In genomic region chr2:144587306-144587705, GRCh38 we compare ENCODE assay signal across 17 cellular contexts.
A peak's percentile ranks its signal among the peaks of the same experiment; 100 is the strongest.
DNase-seq lines count a peak whose midpoint lies in the region; ATAC-seq and TF ChIP-seq lines count a peak whose summit lies in the region.
"Had no signal": no experiment of that assay in that cellular context is flagged by ENCODE, and none has a peak within 500 bp of the region (broad histone marks: within the 10 kb centered on the region; RNA-seq: fewer than 3 reads in every experiment).

No MANE protein-coding gene starts in this region.

- intact Hi-C loops in natural killer cell (cut with micrococcal nuclease): no loop called here
- intact Hi-C loops in activated CD4-positive, alpha-beta T cell treated with anti-CD3 and anti-CD28 coated beads, Interleukin-2, amount 10 ng/mL, durations not matched to agents 24 days and 14 days (cut with micrococcal nuclease): no loop called here

- peaks cover 32% of the 10 kb centered on the region for H3K27me3 Mint-ChIP-seq in activated T-cell treated with anti-CD3 and anti-CD28 coated beads, Interleukin-2, amount 50 U/mL, for 72 hours (ENCODE audit: low read depth)
- H3K27me3 Mint-ChIP-seq in activated T-cell treated with anti-CD3 and anti-CD28 coated beads, Interleukin-2, amount 50 U/mL, for 4 hours (ENCODE audit: low read depth): peaks cover 2% of the 10 kb centered on the region
- H3K27me3 Mint-ChIP-seq in immature natural killer cell (ENCODE audit: low read depth in 3 of 3) (peaks cover 0 to 2% (median 0%) of the 10 kb centered on the region in 3 donors), natural killer cell (ENCODE audit: low read depth in 2 of 2) (no peaks in the 10 kb centered on the region)
- H3K27me3 Mint-ChIP-seq in activated CD4-positive, alpha-beta T cell treated with anti-CD3 and anti-CD28 coated beads, Interleukin-2, amount 10 ng/mL, durations not matched to agents 24 days and 14 days: peaks cover 14% of the 10 kb centered on the region
- H3K27me3 Mint-ChIP-seq: B cell; CD4-positive, alpha-beta T cell had no signal

- TF ChIP-seq CTCF in natural killer cell (IDR thresholded peaks at IDR 0.05): no peak

- H3K9me3 Mint-ChIP-seq in activated T-cell treated with anti-CD3 and anti-CD28 coated beads, Interleukin-2, amount 50 U/mL, for 72 hours: peaks cover 0 to 2% of the 10 kb centered on the region in 2 donors
- no peaks in the 10 kb centered on the region for H3K9me3 Mint-ChIP-seq in activated T-cell treated with anti-CD3 and anti-CD28 coated beads, Interleukin-2, amount 50 U/mL, for 4 hours
- no peaks in the 10 kb centered on the region for H3K9me3 Mint-ChIP-seq in immature natural killer cell
- H3K9me3 Mint-ChIP-seq in natural killer cell: no peaks in the 10 kb centered on the region
- H3K9me3 Mint-ChIP-seq in stimulated activated effector memory CD8-positive, alpha-beta T cell treated with anti-CD3 and anti-CD28 coated beads, Interleukin-12 subunit alpha, Interleukin-12 subunit beta, amount 100 ng/mL, for 72 hours: no peaks in the 10 kb centered on the region
- no peaks in the 10 kb centered on the region for H3K9me3 Mint-ChIP-seq in activated CD4-positive, alpha-beta T cell treated with anti-CD3 and anti-CD28 coated beads, Interleukin-2, amount 10 ng/mL, durations not matched to agents 24 days and 14 days
- H3K9me3 Mint-ChIP-seq: CD4-positive, alpha-beta T cell; CD8-positive, alpha-beta T cell had no signal

- ATAC-seq in activated T-cell treated with anti-CD3 and anti-CD28 coated beads, Interleukin-2, amount 50 U/mL, for 72 hours (replicated peaks in 1 of 2): no peak
- no peak for ATAC-seq in activated T-cell treated with anti-CD3 and anti-CD28 coated beads, Interleukin-2, amount 50 U/mL, for 4 hours
- ATAC-seq in natural killer cell: peak; percentile 33 to 53 (median 52)
- peak; percentile 57 for ATAC-seq in stimulated activated effector memory CD8-positive, alpha-beta T cell treated with anti-CD3 and anti-CD28 coated beads, Interleukin-12 subunit alpha, Interleukin-12 subunit beta, amount 100 ng/mL, for 72 hours
- ATAC-seq in HG02885 (IDR thresholded peaks at IDR 0.05; ENCODE audit: poor library complexity, unreplicated experiment): no peak
- ATAC-seq: A549; CD8-positive, alpha-beta T cell had no signal

- peaks cover 32% of the 10 kb centered on the region for H3K4me1 Mint-ChIP-seq in activated T-cell treated with anti-CD3 and anti-CD28 coated beads, Interleukin-2, amount 50 U/mL, for 72 hours (ENCODE audit: low read depth)
- H3K4me1 Mint-ChIP-seq in activated T-cell treated with anti-CD3 and anti-CD28 coated beads, Interleukin-2, amount 50 U/mL, for 4 hours (ENCODE audit: low read depth): peaks cover 15% of the 10 kb centered on the region
- H3K4me1 Mint-ChIP-seq in immature natural killer cell (peaks cover 36 to 50% of the 10 kb centered on the region in 2 donors), natural killer cell (peaks cover 26% of the 10 kb centered on the region in 2 donors)
- peaks cover 15% of the 10 kb centered on the region for H3K4me1 Mint-ChIP-seq in stimulated activated effector memory CD8-positive, alpha-beta T cell treated with anti-CD3 and anti-CD28 coated beads, Interleukin-12 subunit alpha, Interleukin-12 subunit beta, amount 100 ng/mL, for 72 hours
- peaks cover 3% of the 10 kb centered on the region for H3K4me1 Mint-ChIP-seq in activated CD4-positive, alpha-beta T cell treated with anti-CD3 and anti-CD28 coated beads, Interleukin-2, amount 10 ng/mL, durations not matched to agents 24 days and 14 days

- H3K4me3 Mint-ChIP-seq in activated T-cell treated with anti-CD3 and anti-CD28 coated beads, Interleukin-2, amount 50 U/mL, for 72 hours: no peak overlapping the region
- H3K4me3 Mint-ChIP-seq in activated T-cell treated with anti-CD3 and anti-CD28 coated beads, Interleukin-2, amount 50 U/mL, for 4 hours: no peak overlapping the region
- H3K4me3 Mint-ChIP-seq in immature natural killer cell: peak overlapping the region in 2 of 5 donors; percentile 27 to 31
- no peak overlapping the region for H3K4me3 Mint-ChIP-seq in natural killer cell
- no peak overlapping the region for H3K4me3 Mint-ChIP-seq in stimulated activated effector memory CD8-positive, alpha-beta T cell treated with anti-CD3 and anti-CD28 coated beads, Interleukin-12 subunit alpha, Interleukin-12 subunit beta, amount 100 ng/mL, for 72 hours
- no peak overlapping the region for H3K4me3 Mint-ChIP-seq in activated CD4-positive, alpha-beta T cell treated with anti-CD3 and anti-CD28 coated beads, Interleukin-2, amount 10 ng/mL, durations not matched to agents 24 days and 14 days
- H3K4me3 Mint-ChIP-seq: B cell; CD4-positive, alpha-beta T cell; CD8-positive, alpha-beta T cell had no signal

- peak overlapping the region; percentile 26 for H3K27ac Mint-ChIP-seq in activated T-cell treated with anti-CD3 and anti-CD28 coated beads, Interleukin-2, amount 50 U/mL, for 72 hours
- H3K27ac Mint-ChIP-seq in immature natural killer cell (peak overlapping the region in 5 of 6 donors; percentile 29 to 78 (median 51)), natural killer cell (peak overlapping the region; percentile 25 to 55)
- no peak overlapping the region for H3K27ac Mint-ChIP-seq in stimulated activated effector memory CD8-positive, alpha-beta T cell treated with anti-CD3 and anti-CD28 coated beads, Interleukin-12 subunit alpha, Interleukin-12 subunit beta, amount 100 ng/mL, for 72 hours
- H3K27ac Mint-ChIP-seq in activated CD4-positive, alpha-beta T cell treated with anti-CD3 and anti-CD28 coated beads, Interleukin-2, amount 10 ng/mL, durations not matched to agents 24 days and 14 days: no peak overlapping the region
- H3K27ac Mint-ChIP-seq: B cell; CD4-positive, alpha-beta T cell; CD8-positive, alpha-beta T cell had no signal

- DNase-seq in activated T-cell treated with anti-CD3 and anti-CD28 coated beads, Interleukin-2, amount 50 U/mL, for 72 hours: no peak
- no peak for DNase-seq in activated T-cell treated with anti-CD3 and anti-CD28 coated beads, Interleukin-2, amount 50 U/mL, for 4 hours
- DNase-seq in immature natural killer cell: no peak
- DNase-seq in natural killer cell: no peak
- no peak for DNase-seq in stimulated activated effector memory CD8-positive, alpha-beta T cell treated with anti-CD3 and anti-CD28 coated beads, Interleukin-12 subunit alpha, Interleukin-12 subunit beta, amount 100 ng/mL, for 72 hours (ENCODE audit: low spot score in 2 of 2)
- DNase-seq in glomerular visceral epithelial cell (ENCODE audit: extremely low spot score): no peak
- DNase-seq in activated CD4-positive, alpha-beta T cell treated with anti-CD3 and anti-CD28 coated beads, Interleukin-2, amount 10 ng/mL, durations not matched to agents 24 days and 14 days: no peak
- DNase-seq: AML-193; Caco-2; Calu3; CD4-positive, alpha-beta T cell; CD8-positive, alpha-beta T cell; DMS79 treated with DMSO at 0.1 percent for 48 hours; GF-D8 had no signal

- peaks cover 0 to 1% of the 10 kb centered on the region in 2 donors for H3K36me3 Mint-ChIP-seq in activated T-cell treated with anti-CD3 and anti-CD28 coated beads, Interleukin-2, amount 50 U/mL, for 72 hours (ENCODE audit: insufficient read depth in 2 of 2)
- H3K36me3 Mint-ChIP-seq in activated T-cell treated with anti-CD3 and anti-CD28 coated beads, Interleukin-2, amount 50 U/mL, for 4 hours (ENCODE audit: insufficient read depth): no peaks in the 10 kb centered on the region
- H3K36me3 Mint-ChIP-seq in immature natural killer cell (peaks cover 0 to 8% (median 3%) of the 10 kb centered on the region in 3 donors), natural killer cell (no peaks in the 10 kb centered on the region)
- H3K36me3 Mint-ChIP-seq in stimulated activated effector memory CD8-positive, alpha-beta T cell treated with anti-CD3 and anti-CD28 coated beads, Interleukin-12 subunit alpha, Interleukin-12 subunit beta, amount 100 ng/mL, for 72 hours: no peaks in the 10 kb centered on the region
- H3K36me3 Mint-ChIP-seq in activated CD4-positive, alpha-beta T cell treated with anti-CD3 and anti-CD28 coated beads, Interleukin-2, amount 10 ng/mL, durations not matched to agents 24 days and 14 days (ENCODE audit: low read depth): no peaks in the 10 kb centered on the region
- H3K36me3 Mint-ChIP-seq: CD8-positive, alpha-beta T cell had no signal

Comparison
In these comparisons a context has a peak if more than half of its experiments do, and no peak if none do; other contexts are left out.
1. ATAC-seq: peak in natural killer cell (3 of 3) and stimulated activated effector memory CD8-positive, alpha-beta T cell treated with anti-CD3 and anti-CD28 coated beads, Interleukin-12 subunit alpha, Interleukin-12 subunit beta, amount 100 ng/mL, for 72 hours (single experiment); none in activated T-cell treated with anti-CD3 and anti-CD28 coated beads, Interleukin-2, amount 50 U/mL, for 72 hours (0 of 2), activated T-cell treated with anti-CD3 and anti-CD28 coated beads, Interleukin-2, amount 50 U/mL, for 4 hours (0 of 2) and HG02885 (single experiment).
2. H3K27ac Mint-ChIP-seq: peak in activated T-cell treated with anti-CD3 and anti-CD28 coated beads, Interleukin-2, amount 50 U/mL, for 72 hours (single experiment), immature natural killer cell (5 of 6) and natural killer cell (2 of 2); none in stimulated activated effector memory CD8-positive, alpha-beta T cell treated with anti-CD3 and anti-CD28 coated beads, Interleukin-12 subunit alpha, Interleukin-12 subunit beta, amount 100 ng/mL, for 72 hours (single experiment) and activated CD4-positive, alpha-beta T cell treated with anti-CD3 and anti-CD28 coated beads, Interleukin-2, amount 10 ng/mL, durations not matched to agents 24 days and 14 days (single experiment).